Comparison of ENCODE assay signal across 16 cellular contexts in genomic region chr2:60450488-60450887, GRCh38.
"Had no signal": no experiment of that assay in that cellular context is flagged by ENCODE, and none has a peak within 500 bp of the region (broad histone marks: within the 10 kb centered on the region; RNA-seq: fewer than 3 reads in every experiment).

No MANE protein-coding gene starts in this region.

- H3K36me3 ChIP-seq: heart left ventricle, left ventricle myocardium inferior, tibial nerve had no signal

- DNase-seq: activated CD4-positive, alpha-beta T cell treated with anti-CD3 and anti-CD28 coated beads for 36 hours; activated CD8-positive, alpha-beta memory T cell treated with anti-CD3 and anti-CD28 coated beads, Interleukin-2, amount 50 U/mL, for 4 hours; activated CD8-positive, alpha-beta T cell treated with anti-CD3 and anti-CD28 coated beads for 36 hours; activated gamma-delta T cell treated with Interleukin-2 at 50 U/mL for 16 hours; activated naive CD8-positive, alpha-beta T cell treated with anti-CD3 and anti-CD28 coated beads, Interleukin-2, amount 10 ng/mL, durations not matched to agents 7 days and 5 days; activated T-cell treated with anti-CD3 and anti-CD28 coated beads, Interleukin-2, amount 50 U/mL, for 72 hours; aorta; foreskin keratinocyte; heart left ventricle; islet precursor cell; left ventricle myocardium inferior; mesenchymal stem cell; stimulated activated CD4-positive, alpha-beta T cell treated with anti-CD3 and anti-CD28 coated beads, Interleukin-4, amount 100 ng/mL, for 1 hour; T-helper 9 cell had no signal

- H2AFZ ChIP-seq: parathyroid adenoma had no signal

- H3K27me3 ChIP-seq: foreskin keratinocyte, tibial nerve had no signal

- H3K36me3 Mint-ChIP-seq: activated naive CD8-positive, alpha-beta T cell treated with anti-CD3 and anti-CD28 coated beads, Interleukin-2, amount 10 ng/mL, durations not matched to agents 7 days and 5 days had no signal

- H3K27ac ChIP-seq: foreskin keratinocyte, heart left ventricle, left ventricle myocardium inferior, parathyroid adenoma, tibial nerve had no signal

- H3K4me3 ChIP-seq: heart left ventricle, left ventricle myocardium inferior, tibial nerve had no signal

- H3K9ac ChIP-seq: parathyroid adenoma had no signal

- H3K79me2 ChIP-seq: parathyroid adenoma had no signal

- H3K27ac Mint-ChIP-seq: activated CD4-positive, alpha-beta T cell treated with anti-CD3 and anti-CD28 coated beads for 36 hours; activated CD8-positive, alpha-beta T cell treated with anti-CD3 and anti-CD28 coated beads for 36 hours; activated naive CD8-positive, alpha-beta T cell treated with anti-CD3 and anti-CD28 coated beads, Interleukin-2, amount 10 ng/mL, durations not matched to agents 7 days and 5 days; activated T-cell treated with anti-CD3 and anti-CD28 coated beads, Interleukin-2, amount 50 U/mL, for 72 hours had no signal

- H3K9me3 Mint-ChIP-seq: activated CD8-positive, alpha-beta T cell treated with anti-CD3 and anti-CD28 coated beads for 36 hours; activated naive CD8-positive, alpha-beta T cell treated with anti-CD3 and anti-CD28 coated beads, Interleukin-2, amount 10 ng/mL, durations not matched to agents 7 days and 5 days; activated T-cell treated with anti-CD3 and anti-CD28 coated beads, Interleukin-2, amount 50 U/mL, for 72 hours had no signal

- H3K4me1 ChIP-seq: foreskin keratinocyte, heart left ventricle, left ventricle myocardium inferior, parathyroid adenoma, tibial nerve had no signal

- H3K4me3 Mint-ChIP-seq: activated CD4-positive, alpha-beta T cell treated with anti-CD3 and anti-CD28 coated beads for 36 hours; activated CD8-positive, alpha-beta T cell treated with anti-CD3 and anti-CD28 coated beads for 36 hours; activated naive CD8-positive, alpha-beta T cell treated with anti-CD3 and anti-CD28 coated beads, Interleukin-2, amount 10 ng/mL, durations not matched to agents 7 days and 5 days; activated T-cell treated with anti-CD3 and anti-CD28 coated beads, Interleukin-2, amount 50 U/mL, for 72 hours had no signal

- H3K27me3 Mint-ChIP-seq: activated CD4-positive, alpha-beta T cell treated with anti-CD3 and anti-CD28 coated beads for 36 hours; activated CD8-positive, alpha-beta T cell treated with anti-CD3 and anti-CD28 coated beads for 36 hours had no signal

- H3K4me1 Mint-ChIP-seq: activated naive CD8-positive, alpha-beta T cell treated with anti-CD3 and anti-CD28 coated beads, Interleukin-2, amount 10 ng/mL, durations not matched to agents 7 days and 5 days had no signal

- H3K9me3 ChIP-seq: heart left ventricle, left ventricle myocardium inferior, tibial nerve had no signal
